Comparison of ENCODE assay signal across 20 cellular contexts in genomic region chr15:68369931-68370767, GRCh38.
DNase-seq lines count a peak whose midpoint lies in the region; ATAC-seq and TF ChIP-seq lines count a peak whose summit lies in the region.
"Had no signal": no experiment of that assay in that cellular context is flagged by ENCODE, and none has a peak within 500 bp of the region (broad histone marks: within the 10 kb centered on the region; RNA-seq: fewer than 3 reads in every experiment).

No MANE protein-coding gene starts in this region.

- TF ChIP-seq CTCF in chondrocyte (IDR thresholded peaks at IDR 0.05) (no peak), tibial artery (IDR thresholded peaks at IDR 0.05) (no peak), omental fat pad (IDR thresholded peaks at IDR 0.05) (no peak)

- DNase-seq in activated CD4-positive, alpha-beta T cell treated with anti-CD3 and anti-CD28 coated beads for 36 hours = peak; percentile 1
- no peak for DNase-seq in activated CD4-positive, alpha-beta T cell treated with anti-CD3 and anti-CD28 coated beads for 4 hours
- DNase-seq in chondrocyte (ENCODE audit: low spot score) = no peak
- DNase-seq in posterior vena cava (ENCODE audit: low spot score) = peak; percentile 50
- peak; percentile 11 to 58 for DNase-seq in tibial artery
- DNase-seq in activated T-cell treated with anti-CD3 and anti-CD28 coated beads, Interleukin-2, amount 50 U/mL, for 72 hours = no peak
- no peak for DNase-seq in omental fat pad (ENCODE audit: low spot score)
- DNase-seq in NCI-H774 (lab: John Stamatoyannopoulos, UW) = no peak
- DNase-seq: C1 segment of cervical spinal cord, DMS153, EL, MG63, NCI-H1105, NCI-H187, NCI-H446, NCI-H748 treated with DMSO at 0.1 percent for 48 hours, SIG-M5 had no signal

- intact Hi-C loops in activated CD4-positive, alpha-beta T cell treated with anti-CD3 and anti-CD28 coated beads for 36 hours (cut with DNase I, micrococcal nuclease) = loop anchor here in 1 of 2 experiments (5.0 kb wide), 1 partner anchor 63 kb away; no protein-coding TSS in a partner anchor
- intact Hi-C loops in posterior vena cava (cut with DNase I) (loop anchor here in 1 of 2 donors (10.0 kb wide), 1 partner anchor 425 kb away; no protein-coding TSS in a partner anchor), tibial artery (cut with DNase I; ENCODE audit: low total_unique reads) (loop anchor here (5.0 kb wide), 1 partner anchor 63 kb away; no protein-coding TSS in a partner anchor)

- H3K27ac Mint-ChIP-seq in activated CD4-positive, alpha-beta T cell treated with anti-CD3 and anti-CD28 coated beads for 36 hours = no peak overlapping the region
- peak overlapping the region; percentile 90 for H3K27ac Mint-ChIP-seq in chondrocyte (ENCODE audit: unreplicated experiment)
- H3K27ac Mint-ChIP-seq in activated T-cell treated with anti-CD3 and anti-CD28 coated beads, Interleukin-2, amount 50 U/mL, for 72 hours = no peak overlapping the region

- POLR2A ChIA-PET in activated CD4-positive, alpha-beta T cell treated with anti-CD3 and anti-CD28 coated beads for 36 hours (lab: Charles Lee) = no interaction called here

- no peaks in the 10 kb centered on the region for H3K9me3 ChIP-seq in tibial artery
- H3K9me3 ChIP-seq: MG63 had no signal

- H3K27me3 ChIP-seq in tibial artery = no peaks in the 10 kb centered on the region
- H3K27me3 ChIP-seq: MG63 had no signal

- no peak for ATAC-seq in activated CD4-positive, alpha-beta T cell treated with anti-CD3 and anti-CD28 coated beads for 36 hours
- ATAC-seq in activated T-cell treated with anti-CD3 and anti-CD28 coated beads, Interleukin-2, amount 50 U/mL, for 72 hours (replicated peaks in 1 of 2) = no peak
- no peak for ATAC-seq in omental fat pad (ENCODE audit: low FRiP score)
- ATAC-seq: Panc1 had no signal

- no peaks in the 10 kb centered on the region for H3K9me3 Mint-ChIP-seq in activated CD4-positive, alpha-beta T cell treated with anti-CD3 and anti-CD28 coated beads for 36 hours (ENCODE audit: low read depth)
- no peaks in the 10 kb centered on the region for H3K9me3 Mint-ChIP-seq in chondrocyte (ENCODE audit: low read depth)
- no peaks in the 10 kb centered on the region for H3K9me3 Mint-ChIP-seq in activated T-cell treated with anti-CD3 and anti-CD28 coated beads, Interleukin-2, amount 50 U/mL, for 72 hours

- H3K36me3 ChIP-seq in tibial artery = peaks cover 0 to 10% (median 0%) of the 10 kb centered on the region in 3 donors

- CTCF ChIA-PET in activated CD4-positive, alpha-beta T cell treated with anti-CD3 and anti-CD28 coated beads for 36 hours (lab: Charles Lee) = interaction anchor here (0.7 kb wide), 1 partner anchor 111 kb away, joined by 4 read pairs; no protein-coding TSS in a partner anchor

- H3K27ac ChIP-seq in tibial artery = peak overlapping the region; percentile 50 to 90
- H3K27ac ChIP-seq: 22Rv1, KMS-11 had no signal

- H3K27me3 Mint-ChIP-seq in activated CD4-positive, alpha-beta T cell treated with anti-CD3 and anti-CD28 coated beads for 36 hours = no peaks in the 10 kb centered on the region
- H3K27me3 Mint-ChIP-seq in chondrocyte (ENCODE audit: low read depth) = no peaks in the 10 kb centered on the region
- H3K27me3 Mint-ChIP-seq in activated T-cell treated with anti-CD3 and anti-CD28 coated beads, Interleukin-2, amount 50 U/mL, for 72 hours (ENCODE audit: low read depth) = peaks cover 7% of the 10 kb centered on the region

- H3K4me3 Mint-ChIP-seq in activated CD4-positive, alpha-beta T cell treated with anti-CD3 and anti-CD28 coated beads for 36 hours = no peak overlapping the region
- H3K4me3 Mint-ChIP-seq in chondrocyte (ENCODE audit: unreplicated experiment) = no peak overlapping the region
- no peak overlapping the region for H3K4me3 Mint-ChIP-seq in activated T-cell treated with anti-CD3 and anti-CD28 coated beads, Interleukin-2, amount 50 U/mL, for 72 hours

- no peak overlapping the region for H3K4me3 ChIP-seq in tibial artery
- H3K4me3 ChIP-seq: MG63 had no signal

- peaks cover 6% of the 10 kb centered on the region for H3K4me1 Mint-ChIP-seq in activated CD4-positive, alpha-beta T cell treated with anti-CD3 and anti-CD28 coated beads for 36 hours
- peaks cover 87% of the 10 kb centered on the region for H3K4me1 Mint-ChIP-seq in chondrocyte (ENCODE audit: low read depth)
- peaks cover 7% of the 10 kb centered on the region for H3K4me1 Mint-ChIP-seq in activated T-cell treated with anti-CD3 and anti-CD28 coated beads, Interleukin-2, amount 50 U/mL, for 72 hours (ENCODE audit: low read depth)

- no peaks in the 10 kb centered on the region for H3K36me3 Mint-ChIP-seq in activated CD4-positive, alpha-beta T cell treated with anti-CD3 and anti-CD28 coated beads for 36 hours (ENCODE audit: low read depth)
- peaks cover 59% of the 10 kb centered on the region for H3K36me3 Mint-ChIP-seq in chondrocyte (ENCODE audit: low read depth)
- H3K36me3 Mint-ChIP-seq in activated T-cell treated with anti-CD3 and anti-CD28 coated beads, Interleukin-2, amount 50 U/mL, for 72 hours (ENCODE audit: insufficient read depth in 2 of 2) = no peaks in the 10 kb centered on the region

- peaks cover 0 to 75% (median 47%) of the 10 kb centered on the region in 4 donors for H3K4me1 ChIP-seq in tibial artery

Comparison
In these comparisons a context has a peak if more than half of its experiments do, and no peak if none do; other contexts are left out.
1. DNase-seq: peak in activated CD4-positive, alpha-beta T cell treated with anti-CD3 and anti-CD28 coated beads for 36 hours (single experiment), posterior vena cava (single experiment) and tibial artery (2 of 2); none in activated CD4-positive, alpha-beta T cell treated with anti-CD3 and anti-CD28 coated beads for 4 hours (0 of 2), chondrocyte (single experiment), activated T-cell treated with anti-CD3 and anti-CD28 coated beads, Interleukin-2, amount 50 U/mL, for 72 hours (0 of 2), omental fat pad (single experiment) and NCI-H774 (single experiment).